In the genomic region with DNA sequence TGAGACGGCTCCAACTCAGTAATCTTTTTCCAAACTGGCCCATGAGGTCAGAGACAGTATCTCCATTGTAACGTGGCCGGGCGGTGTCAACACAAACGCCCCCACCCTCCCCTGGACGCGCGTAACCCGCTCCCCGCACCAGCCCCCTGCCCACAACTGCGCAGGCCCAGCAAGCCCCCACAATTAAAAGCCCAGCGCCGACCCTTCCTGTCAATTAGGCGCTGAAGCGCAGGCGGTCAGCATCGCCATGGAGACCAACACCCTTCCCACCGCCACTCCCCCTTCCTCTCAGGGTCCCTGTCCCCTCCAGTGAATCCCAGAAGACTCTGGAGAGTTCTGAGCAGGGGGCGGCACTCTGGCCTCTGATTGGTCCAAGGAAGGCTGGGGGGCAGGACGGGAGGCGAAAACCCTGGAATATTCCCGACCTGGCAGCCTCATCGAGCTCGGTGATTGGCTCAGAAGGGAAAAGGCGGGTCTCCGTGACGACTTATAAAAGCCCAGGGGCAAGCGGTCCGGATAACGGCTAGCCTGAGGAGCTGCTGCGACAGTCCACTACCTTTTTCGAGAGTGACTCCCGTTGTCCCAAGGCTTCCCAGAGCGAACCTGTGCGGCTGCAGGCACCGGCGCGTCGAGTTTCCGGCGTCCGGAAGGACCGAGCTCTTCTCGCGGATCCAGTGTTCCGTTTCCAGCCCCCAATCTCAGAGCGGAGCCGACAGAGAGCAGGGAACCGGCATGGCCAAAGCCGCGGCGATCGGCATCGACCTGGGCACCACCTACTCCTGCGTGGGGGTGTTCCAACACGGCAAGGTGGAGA, we compare ENCODE assay signal across 1 cellular context.
TF ChIP-seq lines count a peak whose summit lies in the region.

A gene (plus strand): TSS at position 519 of the 814 bp plus-strand sequence. CDS start 214 bp downstream, at position 733.
A gene (minus strand): TSS at position 259 of the 814 bp plus-strand sequence. CDS start 3,311 bp downstream, outside the sequence.

TF ChIP-seq in K562, 482 proteins besides CTCF, POLR2A, EP300 and RAD21 (continued from another document and continues in another):
- no peak for TF ChIP-seq ELF2 (CRISPR knock-in tag; IDR thresholded peaks at IDR 0.05)
- TF ChIP-seq, protein P1, sequence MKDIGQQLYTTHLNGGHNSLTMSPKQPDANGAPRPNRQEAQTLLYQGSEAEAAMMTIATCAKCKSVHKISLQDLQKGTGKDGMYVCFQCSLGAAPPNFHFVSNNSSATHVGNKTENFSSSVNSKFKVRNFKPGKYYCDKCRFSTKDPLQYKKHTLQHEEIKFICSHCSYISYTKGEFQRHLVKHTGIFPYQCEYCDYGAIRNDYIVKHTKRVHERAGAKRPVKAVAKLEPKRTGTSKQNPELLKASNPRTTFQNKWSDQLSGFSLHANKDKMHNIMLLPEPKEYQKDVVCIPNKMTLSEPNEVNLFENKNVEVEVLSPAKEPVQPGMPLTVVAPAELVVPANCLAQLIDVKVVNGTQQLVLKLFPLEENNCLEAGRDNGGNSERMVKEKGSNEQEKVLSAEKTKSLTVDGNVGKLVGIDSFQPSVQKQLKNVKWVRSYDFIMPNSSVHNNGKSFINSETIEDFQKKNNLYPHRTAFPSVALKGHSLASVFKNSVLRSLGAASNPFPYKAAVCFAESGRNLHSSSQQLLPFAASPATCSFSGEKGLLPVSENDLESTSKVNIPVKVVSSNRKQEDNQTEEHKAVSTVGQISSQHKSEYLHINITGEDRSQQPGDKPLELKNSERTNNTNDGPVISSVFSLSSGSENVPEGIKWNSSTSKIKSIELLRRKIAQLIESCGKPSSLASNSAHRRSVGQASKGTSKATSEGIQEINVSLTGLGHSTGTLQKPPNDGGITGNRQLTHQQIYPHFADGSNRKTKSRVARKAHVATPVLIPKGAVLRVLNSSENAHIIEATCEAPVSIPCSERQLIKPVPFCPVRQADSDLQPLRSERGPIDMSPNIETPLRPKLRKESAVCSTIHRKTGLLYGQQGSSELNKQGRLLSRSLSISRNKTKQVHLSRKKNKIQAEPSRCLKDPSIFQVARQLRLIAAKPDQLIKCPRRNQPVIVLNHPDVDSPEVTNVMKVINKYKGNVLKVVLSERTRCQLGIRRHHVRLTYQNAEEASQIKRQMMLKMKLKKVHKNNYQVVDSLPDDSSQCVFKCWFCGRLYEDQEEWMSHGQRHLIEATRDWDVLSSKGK (CRISPR knock-in tag; IDR thresholded peaks at IDR 0.05) = no peak
- no peak for TF ChIP-seq PPARD (CRISPR knock-in tag; IDR thresholded peaks at IDR 0.05)
- peak; percentile 81 for TF ChIP-seq SMAD4 (CRISPR knock-in tag; conservative IDR thresholded peaks at IDR 0.05)
- TF ChIP-seq KDM2B (CRISPR knock-in tag; IDR thresholded peaks at IDR 0.05) = peak; percentile 92
- TF ChIP-seq GABPB1 (CRISPR knock-in tag; IDR thresholded peaks at IDR 0.05) = peak; percentile 90
- TF ChIP-seq, protein P2, sequence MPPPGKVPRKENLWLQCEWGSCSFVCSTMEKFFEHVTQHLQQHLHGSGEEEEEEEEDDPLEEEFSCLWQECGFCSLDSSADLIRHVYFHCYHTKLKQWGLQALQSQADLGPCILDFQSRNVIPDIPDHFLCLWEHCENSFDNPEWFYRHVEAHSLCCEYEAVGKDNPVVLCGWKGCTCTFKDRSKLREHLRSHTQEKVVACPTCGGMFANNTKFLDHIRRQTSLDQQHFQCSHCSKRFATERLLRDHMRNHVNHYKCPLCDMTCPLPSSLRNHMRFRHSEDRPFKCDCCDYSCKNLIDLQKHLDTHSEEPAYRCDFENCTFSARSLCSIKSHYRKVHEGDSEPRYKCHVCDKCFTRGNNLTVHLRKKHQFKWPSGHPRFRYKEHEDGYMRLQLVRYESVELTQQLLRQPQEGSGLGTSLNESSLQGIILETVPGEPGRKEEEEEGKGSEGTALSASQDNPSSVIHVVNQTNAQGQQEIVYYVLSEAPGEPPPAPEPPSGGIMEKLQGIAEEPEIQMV (tag; conservative IDR thresholded peaks at IDR 0.05; ENCODE audit: low read depth) = no peak
- TF ChIP-seq, protein P3, sequence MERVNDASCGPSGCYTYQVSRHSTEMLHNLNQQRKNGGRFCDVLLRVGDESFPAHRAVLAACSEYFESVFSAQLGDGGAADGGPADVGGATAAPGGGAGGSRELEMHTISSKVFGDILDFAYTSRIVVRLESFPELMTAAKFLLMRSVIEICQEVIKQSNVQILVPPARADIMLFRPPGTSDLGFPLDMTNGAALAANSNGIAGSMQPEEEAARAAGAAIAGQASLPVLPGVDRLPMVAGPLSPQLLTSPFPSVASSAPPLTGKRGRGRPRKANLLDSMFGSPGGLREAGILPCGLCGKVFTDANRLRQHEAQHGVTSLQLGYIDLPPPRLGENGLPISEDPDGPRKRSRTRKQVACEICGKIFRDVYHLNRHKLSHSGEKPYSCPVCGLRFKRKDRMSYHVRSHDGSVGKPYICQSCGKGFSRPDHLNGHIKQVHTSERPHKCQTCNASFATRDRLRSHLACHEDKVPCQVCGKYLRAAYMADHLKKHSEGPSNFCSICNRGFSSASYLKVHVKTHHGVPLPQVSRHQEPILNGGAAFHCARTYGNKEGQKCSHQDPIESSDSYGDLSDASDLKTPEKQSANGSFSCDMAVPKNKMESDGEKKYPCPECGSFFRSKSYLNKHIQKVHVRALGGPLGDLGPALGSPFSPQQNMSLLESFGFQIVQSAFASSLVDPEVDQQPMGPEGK (CRISPR knock-in tag; IDR thresholded peaks at IDR 0.05; ENCODE audit: borderline replicate concordance) = no peak
- TF ChIP-seq ZNF717 (CRISPR knock-in tag; IDR thresholded peaks at IDR 0.05) = 0 out of 2 replicates have a peak, but pooled peaks have one; percentile 23
- no peak for TF ChIP-seq HMG20A (CRISPR knock-in tag; conservative IDR thresholded peaks at IDR 0.05)
- TF ChIP-seq FIP1L1 (IDR thresholded peaks at IDR 0.05; ENCODE audit: low read depth, low read length, poor library complexity, severe bottlenecking) = peak; percentile 84
- TF ChIP-seq, protein P4, sequence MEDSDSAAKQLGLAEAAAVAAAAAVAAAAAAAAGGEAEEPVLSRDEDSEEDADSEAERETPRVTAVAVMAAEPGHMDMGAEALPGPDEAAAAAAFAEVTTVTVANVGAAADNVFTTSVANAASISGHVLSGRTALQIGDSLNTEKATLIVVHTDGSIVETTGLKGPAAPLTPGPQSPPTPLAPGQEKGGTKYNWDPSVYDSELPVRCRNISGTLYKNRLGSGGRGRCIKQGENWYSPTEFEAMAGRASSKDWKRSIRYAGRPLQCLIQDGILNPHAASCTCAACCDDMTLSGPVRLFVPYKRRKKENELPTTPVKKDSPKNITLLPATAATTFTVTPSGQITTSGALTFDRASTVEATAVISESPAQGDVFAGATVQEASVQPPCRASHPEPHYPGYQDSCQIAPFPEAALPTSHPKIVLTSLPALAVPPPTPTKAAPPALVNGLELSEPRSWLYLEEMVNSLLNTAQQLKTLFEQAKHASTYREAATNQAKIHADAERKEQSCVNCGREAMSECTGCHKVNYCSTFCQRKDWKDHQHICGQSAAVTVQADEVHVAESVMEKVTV (CRISPR knock-in tag; IDR thresholded peaks at IDR 0.05) = no peak; the same call in 1 of the 2 replicates
- no peak for TF ChIP-seq ZNF79 (CRISPR knock-in tag; IDR thresholded peaks at IDR 0.05; ENCODE audit: low read depth)
- no peak for TF ChIP-seq ZNF780A (CRISPR knock-in tag; IDR thresholded peaks at IDR 0.05)
- TF ChIP-seq GTF2F1 (IDR thresholded peaks at IDR 0.05; ENCODE audit: low read depth, low read length) = peak; percentile 99
- TF ChIP-seq POLR3G (IDR thresholded peaks at IDR 0.05; ENCODE audit: extremely low read depth, insufficient read length, insufficient replicate concordance) = no peak
- TF ChIP-seq CCNT2 (IDR thresholded peaks at IDR 0.05; ENCODE audit: borderline replicate concordance, extremely low read depth, insufficient read length, low read depth, low read length) = peak; percentile 91
- TF ChIP-seq ELF4 (CRISPR knock-in tag; IDR thresholded peaks at IDR 0.05) = peak; percentile 77; the same call in 1 of the 2 replicates
- no peak for TF ChIP-seq ZNF3 (CRISPR knock-in tag; IDR thresholded peaks at IDR 0.05)
- no peak for TF ChIP-seq SMARCC2 (IDR thresholded peaks at IDR 0.05; ENCODE audit: low read depth)
- TF ChIP-seq CREBBP (IDR thresholded peaks at IDR 0.05; ENCODE audit: low read depth, low read length) = no peak
- no peak for TF ChIP-seq ELF1 (tag; IDR thresholded peaks at IDR 0.05)
- TF ChIP-seq MECOM (CRISPR knock-in tag; IDR thresholded peaks at IDR 0.05) = peak; percentile 87
- TF ChIP-seq, protein P5, sequence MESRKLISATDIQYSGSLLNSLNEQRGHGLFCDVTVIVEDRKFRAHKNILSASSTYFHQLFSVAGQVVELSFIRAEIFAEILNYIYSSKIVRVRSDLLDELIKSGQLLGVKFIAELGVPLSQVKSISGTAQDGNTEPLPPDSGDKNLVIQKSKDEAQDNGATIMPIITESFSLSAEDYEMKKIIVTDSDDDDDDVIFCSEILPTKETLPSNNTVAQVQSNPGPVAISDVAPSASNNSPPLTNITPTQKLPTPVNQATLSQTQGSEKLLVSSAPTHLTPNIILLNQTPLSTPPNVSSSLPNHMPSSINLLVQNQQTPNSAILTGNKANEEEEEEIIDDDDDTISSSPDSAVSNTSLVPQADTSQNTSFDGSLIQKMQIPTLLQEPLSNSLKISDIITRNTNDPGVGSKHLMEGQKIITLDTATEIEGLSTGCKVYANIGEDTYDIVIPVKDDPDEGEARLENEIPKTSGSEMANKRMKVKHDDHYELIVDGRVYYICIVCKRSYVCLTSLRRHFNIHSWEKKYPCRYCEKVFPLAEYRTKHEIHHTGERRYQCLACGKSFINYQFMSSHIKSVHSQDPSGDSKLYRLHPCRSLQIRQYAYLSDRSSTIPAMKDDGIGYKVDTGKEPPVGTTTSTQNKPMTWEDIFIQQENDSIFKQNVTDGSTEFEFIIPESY (CRISPR knock-in tag; IDR thresholded peaks at IDR 0.05) = peak; percentile 45; the same call in 1 of the 2 replicates
- TF ChIP-seq, protein P6, sequence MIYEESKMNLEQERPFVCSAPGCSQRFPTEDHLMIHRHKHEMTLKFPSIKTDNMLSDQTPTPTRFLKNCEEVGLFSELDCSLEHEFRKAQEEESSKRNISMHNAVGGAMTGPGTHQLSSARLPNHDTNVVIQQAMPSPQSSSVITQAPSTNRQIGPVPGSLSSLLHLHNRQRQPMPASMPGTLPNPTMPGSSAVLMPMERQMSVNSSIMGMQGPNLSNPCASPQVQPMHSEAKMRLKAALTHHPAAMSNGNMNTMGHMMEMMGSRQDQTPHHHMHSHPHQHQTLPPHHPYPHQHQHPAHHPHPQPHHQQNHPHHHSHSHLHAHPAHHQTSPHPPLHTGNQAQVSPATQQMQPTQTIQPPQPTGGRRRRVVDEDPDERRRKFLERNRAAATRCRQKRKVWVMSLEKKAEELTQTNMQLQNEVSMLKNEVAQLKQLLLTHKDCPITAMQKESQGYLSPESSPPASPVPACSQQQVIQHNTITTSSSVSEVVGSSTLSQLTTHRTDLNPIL (CRISPR knock-in tag; IDR thresholded peaks at IDR 0.05) = no peak
- peak; percentile 83 for TF ChIP-seq FOS (IDR thresholded peaks at IDR 0.05; ENCODE audit: extremely low read depth, insufficient read length)
- TF ChIP-seq, protein P7, sequence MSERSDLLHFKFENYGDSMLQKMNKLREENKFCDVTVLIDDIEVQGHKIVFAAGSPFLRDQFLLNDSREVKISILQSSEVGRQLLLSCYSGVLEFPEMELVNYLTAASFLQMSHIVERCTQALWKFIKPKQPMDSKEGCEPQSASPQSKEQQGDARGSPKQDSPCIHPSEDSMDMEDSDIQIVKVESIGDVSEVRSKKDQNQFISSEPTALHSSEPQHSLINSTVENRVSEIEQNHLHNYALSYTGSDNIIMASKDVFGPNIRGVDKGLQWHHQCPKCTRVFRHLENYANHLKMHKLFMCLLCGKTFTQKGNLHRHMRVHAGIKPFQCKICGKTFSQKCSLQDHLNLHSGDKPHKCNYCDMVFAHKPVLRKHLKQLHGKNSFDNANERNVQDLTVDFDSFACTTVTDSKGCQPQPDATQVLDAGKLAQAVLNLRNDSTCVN (CRISPR knock-in tag; IDR thresholded peaks at IDR 0.05) = peak; percentile 88; the same call in 1 of the 2 replicates
- TF ChIP-seq, protein P8, sequence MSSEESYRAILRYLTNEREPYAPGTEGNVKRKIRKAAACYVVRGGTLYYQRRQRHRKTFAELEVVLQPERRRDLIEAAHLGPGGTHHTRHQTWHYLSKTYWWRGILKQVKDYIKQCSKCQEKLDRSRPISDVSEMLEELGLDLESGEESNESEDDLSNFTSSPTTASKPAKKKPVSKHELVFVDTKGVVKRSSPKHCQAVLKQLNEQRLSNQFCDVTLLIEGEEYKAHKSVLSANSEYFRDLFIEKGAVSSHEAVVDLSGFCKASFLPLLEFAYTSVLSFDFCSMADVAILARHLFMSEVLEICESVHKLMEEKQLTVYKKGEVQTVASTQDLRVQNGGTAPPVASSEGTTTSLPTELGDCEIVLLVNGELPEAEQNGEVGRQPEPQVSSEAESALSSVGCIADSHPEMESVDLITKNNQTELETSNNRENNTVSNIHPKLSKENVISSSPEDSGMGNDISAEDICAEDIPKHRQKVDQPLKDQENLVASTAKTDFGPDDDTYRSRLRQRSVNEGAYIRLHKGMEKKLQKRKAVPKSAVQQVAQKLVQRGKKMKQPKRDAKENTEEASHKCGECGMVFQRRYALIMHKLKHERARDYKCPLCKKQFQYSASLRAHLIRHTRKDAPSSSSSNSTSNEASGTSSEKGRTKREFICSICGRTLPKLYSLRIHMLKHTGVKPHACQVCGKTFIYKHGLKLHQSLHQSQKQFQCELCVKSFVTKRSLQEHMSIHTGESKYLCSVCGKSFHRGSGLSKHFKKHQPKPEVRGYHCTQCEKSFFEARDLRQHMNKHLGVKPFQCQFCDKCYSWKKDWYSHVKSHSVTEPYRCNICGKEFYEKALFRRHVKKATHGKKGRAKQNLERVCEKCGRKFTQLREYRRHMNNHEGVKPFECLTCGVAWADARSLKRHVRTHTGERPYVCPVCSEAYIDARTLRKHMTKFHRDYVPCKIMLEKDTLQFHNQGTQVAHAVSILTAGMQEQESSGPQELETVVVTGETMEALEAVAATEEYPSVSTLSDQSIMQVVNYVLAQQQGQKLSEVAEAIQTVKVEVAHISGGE (CRISPR knock-in tag; IDR thresholded peaks at IDR 0.05) = peak in 1 of 3 experiments; percentile 79; a peak in 2 of 6 replicates
- TF ChIP-seq TBP (optimal IDR thresholded peaks at IDR 0.05; ENCODE audit: low read depth, low read length) = peak; percentile 98
- TF ChIP-seq NONO (IDR thresholded peaks at IDR 0.05; ENCODE audit: low read depth in 2 of 2, low read length in 1 of 2) = peak in 1 of 2 experiments; percentile 88; a peak in 2 of 4 replicates
- no peak for TF ChIP-seq MCM3 (IDR thresholded peaks at IDR 0.05)
- TF ChIP-seq, protein P9, sequence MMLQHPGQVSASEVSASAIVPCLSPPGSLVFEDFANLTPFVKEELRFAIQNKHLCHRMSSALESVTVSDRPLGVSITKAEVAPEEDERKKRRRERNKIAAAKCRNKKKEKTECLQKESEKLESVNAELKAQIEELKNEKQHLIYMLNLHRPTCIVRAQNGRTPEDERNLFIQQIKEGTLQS (IDR thresholded peaks at IDR 0.05) = no peak
- TF ChIP-seq, protein P9 (CRISPR knock-in tag; conservative IDR thresholded peaks at IDR 0.05) = peak; percentile 6; the same call in 1 of the 2 replicates
- no peak for TF ChIP-seq ZNF354B (CRISPR knock-in tag; IDR thresholded peaks at IDR 0.05)
